Comparison of ENCODE assay signal across 13 cellular contexts in genomic region chr11:76424379-76424778, GRCh38. TPM values are rescaled to one million over a fixed set of nuclear protein-coding genes. Genes with fewer than 3 reads are reported as not detected.
DNase-seq lines count a peak whose midpoint lies in the region; ATAC-seq and TF ChIP-seq lines count a peak whose summit lies in the region.
"Had no signal": no experiment of that assay in that cellular context is flagged by ENCODE, and none has a peak within 500 bp of the region (broad histone marks: within the 10 kb centered on the region; RNA-seq: fewer than 3 reads in every experiment).

No MANE protein-coding gene starts in this region.

- H3K36me3 Mint-ChIP-seq in activated T-cell treated with anti-CD3 and anti-CD28 coated beads, Interleukin-2, amount 50 U/mL, for 4 hours (ENCODE audit: insufficient read depth) = no peaks in the 10 kb centered on the region
- no peaks in the 10 kb centered on the region for H3K36me3 Mint-ChIP-seq in stimulated activated effector memory CD8-positive, alpha-beta T cell treated with anti-CD3 and anti-CD28 coated beads, Interleukin-12 subunit alpha, Interleukin-12 subunit beta, amount 100 ng/mL, for 72 hours

- H3K27ac ChIP-seq in tibial nerve (no peak overlapping the region), prostate gland (no peak overlapping the region)
- H3K27ac ChIP-seq: upper lobe of right lung had no signal

- TF ChIP-seq POLR2A in tibial nerve (IDR thresholded peaks at IDR 0.05) (no peak), prostate gland (IDR thresholded peaks at IDR 0.05) (no peak)

- TF ChIP-seq CTCF in tibial nerve (IDR thresholded peaks at IDR 0.05) = no peak
- TF ChIP-seq CTCF in prostate gland (IDR thresholded peaks at IDR 0.05) = no peak

- TF ChIP-seq EP300 in tibial nerve (IDR thresholded peaks at IDR 0.05) = no peak

- ATAC-seq in activated T-cell treated with anti-CD3 and anti-CD28 coated beads, Interleukin-2, amount 50 U/mL, for 4 hours = peak; percentile 77 to 90
- peak; percentile 64 for ATAC-seq in GM19452 (IDR thresholded peaks at IDR 0.05; ENCODE audit: unreplicated experiment)
- ATAC-seq in HG03432 (IDR thresholded peaks at IDR 0.05; ENCODE audit: unreplicated experiment) = peak; percentile 66
- ATAC-seq in stimulated activated effector memory CD8-positive, alpha-beta T cell treated with anti-CD3 and anti-CD28 coated beads, Interleukin-12 subunit alpha, Interleukin-12 subunit beta, amount 100 ng/mL, for 72 hours = peak; percentile 92
- ATAC-seq: upper lobe of right lung had no signal

- peak overlapping the region; percentile 2 for H3K27ac Mint-ChIP-seq in stimulated activated effector memory CD8-positive, alpha-beta T cell treated with anti-CD3 and anti-CD28 coated beads, Interleukin-12 subunit alpha, Interleukin-12 subunit beta, amount 100 ng/mL, for 72 hours

- H3K27me3 ChIP-seq in tibial nerve (no peaks in the 10 kb centered on the region), prostate gland (replicated peaks; ENCODE audit: insufficient read depth) (no peaks in the 10 kb centered on the region)
- H3K27me3 ChIP-seq: upper lobe of right lung had no signal

- no peaks in the 10 kb centered on the region for H3K9me3 Mint-ChIP-seq in activated T-cell treated with anti-CD3 and anti-CD28 coated beads, Interleukin-2, amount 50 U/mL, for 4 hours
- no peaks in the 10 kb centered on the region for H3K9me3 Mint-ChIP-seq in stimulated activated effector memory CD8-positive, alpha-beta T cell treated with anti-CD3 and anti-CD28 coated beads, Interleukin-12 subunit alpha, Interleukin-12 subunit beta, amount 100 ng/mL, for 72 hours

- peaks cover 7% of the 10 kb centered on the region for H3K27me3 Mint-ChIP-seq in activated T-cell treated with anti-CD3 and anti-CD28 coated beads, Interleukin-2, amount 50 U/mL, for 4 hours (ENCODE audit: low read depth)

- H3K4me3 ChIP-seq in tibial nerve = no peak overlapping the region
- no peak overlapping the region for H3K4me3 ChIP-seq in prostate gland
- H3K4me3 ChIP-seq: upper lobe of right lung had no signal

- peaks cover 9% of the 10 kb centered on the region for H3K4me1 Mint-ChIP-seq in activated T-cell treated with anti-CD3 and anti-CD28 coated beads, Interleukin-2, amount 50 U/mL, for 4 hours (ENCODE audit: low read depth)
- H3K4me1 Mint-ChIP-seq in stimulated activated effector memory CD8-positive, alpha-beta T cell treated with anti-CD3 and anti-CD28 coated beads, Interleukin-12 subunit alpha, Interleukin-12 subunit beta, amount 100 ng/mL, for 72 hours = peaks cover 12% of the 10 kb centered on the region

- H3K4me1 ChIP-seq in tibial nerve (peaks cover 0 to 7% (median 0%) of the 10 kb centered on the region in 4 donors), prostate gland (replicated peaks) (no peaks in the 10 kb centered on the region)
- H3K4me1 ChIP-seq: upper lobe of right lung had no signal

- intact Hi-C loops in prostate gland (cut with DNase I) = no loop called here

- DNase-seq in activated T-cell treated with anti-CD3 and anti-CD28 coated beads, Interleukin-2, amount 50 U/mL, for 4 hours = no peak
- no peak for DNase-seq in activated T-cell treated with anti-CD3 and anti-CD28 coated beads, Interleukin-2, amount 50 U/mL, for 1 hour
- no peak for DNase-seq in stimulated activated effector memory CD8-positive, alpha-beta T cell treated with anti-CD3 and anti-CD28 coated beads, Interleukin-12 subunit alpha, Interleukin-12 subunit beta, amount 100 ng/mL, for 72 hours (ENCODE audit: low spot score in 2 of 2)
- no peak for DNase-seq in DMS53 treated with DMSO at 0.1 percent for 48 hours (lab: John Stamatoyannopoulos, UW; ENCODE audit: unreplicated experiment)
- no peak for DNase-seq in tibial nerve (ENCODE audit: low spot score in 2 of 2)
- no peak for DNase-seq in prostate gland (ENCODE audit: low spot score)
- DNase-seq: effector CD8-positive, alpha-beta T cell; foreskin fibroblast; NCI-H2171; stimulated activated CD4-positive, alpha-beta T cell treated with anti-CD3 and anti-CD28 coated beads, Interleukin-12 subunit alpha, Interleukin-12 subunit beta, amount 100 ng/mL, for 4 hours; upper lobe of right lung had no signal

- WGBS in tibial nerve, 2 donors = 71 to 80% methylated on average over 3 of the region's 3 CpGs
- WGBS in prostate gland = 60% methylated on average over 3 of the region's 3 CpGs

- no peak overlapping the region for H3K4me3 Mint-ChIP-seq in activated T-cell treated with anti-CD3 and anti-CD28 coated beads, Interleukin-2, amount 50 U/mL, for 4 hours
- H3K4me3 Mint-ChIP-seq in stimulated activated effector memory CD8-positive, alpha-beta T cell treated with anti-CD3 and anti-CD28 coated beads, Interleukin-12 subunit alpha, Interleukin-12 subunit beta, amount 100 ng/mL, for 72 hours = no peak overlapping the region

- H3K36me3 ChIP-seq in tibial nerve (no peaks in the 10 kb centered on the region), prostate gland (no peaks in the 10 kb centered on the region)
- H3K36me3 ChIP-seq: upper lobe of right lung had no signal

- H3K9me3 ChIP-seq in tibial nerve = no peaks in the 10 kb centered on the region
- H3K9me3 ChIP-seq in prostate gland = no peaks in the 10 kb centered on the region
- H3K9me3 ChIP-seq: upper lobe of right lung had no signal

RNA-seq across cellular contexts. Expression of gene EMSY, which starts 20.4 kb away (rescaled TPM):
- 10 to 100 TPM; 18.2 to 21.3 (median 19.7) TPM for total RNA-seq in activated T-cell treated with anti-CD3 and anti-CD28 coated beads, Interleukin-2, amount 50 U/mL, for 4 hours
- total RNA-seq in tibial nerve = 10 to 100 TPM; 33.9 to 47.0 (median 41.5) TPM
- total RNA-seq in prostate gland = 10 to 100 TPM; 24.3 to 39.4 TPM

RNA-seq across cellular contexts. Expression of gene GVQW3, which starts 43.3 kb away (rescaled TPM):
- total RNA-seq in activated T-cell treated with anti-CD3 and anti-CD28 coated beads, Interleukin-2, amount 50 U/mL, for 4 hours = 1 to 10 TPM; 1.9 to 2.2 (median 2.1) TPM
- total RNA-seq in tibial nerve = 1 to 10 TPM; 1.8 to 8.1 (median 2.2) TPM
- total RNA-seq in prostate gland = 1 to 10 TPM; 1.1 to 2.5 TPM

RNA-seq across cellular contexts. Expression of gene THAP12, which starts 43.4 kb away (rescaled TPM):
- 10 to 100 TPM; 70.5 to 71.7 (median 71.3) TPM for total RNA-seq in activated T-cell treated with anti-CD3 and anti-CD28 coated beads, Interleukin-2, amount 50 U/mL, for 4 hours
- 10 to 100 TPM; 30.4 to 42.6 (median 35.7) TPM for total RNA-seq in tibial nerve
- 10 to 100 TPM; 26.6 to 31.9 TPM for total RNA-seq in prostate gland
